11 cellular contexts compared by ENCODE assay signal in the genomic region with DNA sequence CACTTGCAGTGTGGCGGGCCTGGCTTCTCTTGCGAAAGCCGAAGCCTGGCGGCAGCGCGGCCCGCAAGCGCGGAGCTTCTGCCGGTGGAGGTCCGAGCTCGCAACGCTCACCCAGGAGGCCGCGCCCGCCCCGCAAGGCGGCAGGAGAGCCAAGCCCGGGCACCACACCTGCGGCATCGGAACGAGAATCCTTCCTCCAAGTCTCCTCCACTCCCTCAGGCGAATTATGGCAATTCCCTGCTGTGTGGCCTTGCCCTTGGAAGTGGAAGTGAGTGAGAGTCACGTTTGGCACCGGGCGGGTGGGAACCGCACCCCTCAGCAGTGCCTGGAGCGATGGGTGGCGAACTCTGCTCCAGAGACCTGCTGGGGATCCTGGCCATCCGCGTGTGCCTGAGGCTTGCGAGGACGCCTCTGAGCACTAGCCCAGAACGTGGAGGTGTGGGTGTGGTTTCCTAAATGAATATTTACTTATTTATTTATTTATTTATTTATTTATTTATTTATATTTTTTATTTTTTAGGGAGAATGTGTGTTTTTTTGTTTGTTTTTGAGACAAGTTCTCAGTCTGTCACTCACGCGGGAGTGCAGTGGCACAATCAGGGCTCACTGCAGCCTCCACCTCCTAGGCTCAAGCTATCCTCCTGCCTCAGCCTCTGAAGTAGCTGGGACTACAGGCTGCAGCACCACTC.
DNase-seq lines count a peak whose midpoint lies in the region; ATAC-seq, FAIRE-seq and TF ChIP-seq lines count a peak whose summit lies in the region.
"Had no signal": no experiment of that assay in that cellular context is flagged by ENCODE, and none has a peak within 500 bp of the region (broad histone marks: within the 10 kb centered on the region; RNA-seq: fewer than 3 reads in every experiment).

No MANE protein-coding gene starts in this region.

- H3K27me3 ChIP-seq in H1 (replicated peaks in 1 of 4; ENCODE audit: control insufficient read depth in 3 of 4, extremely low read depth in 1 of 4, insufficient read depth in 3 of 4, low read length in 3 of 4) (no peaks in the 10 kb centered on the region), tibial artery (no peaks in the 10 kb centered on the region), Caco-2 (replicated peaks; ENCODE audit: control insufficient read depth, insufficient read depth, low read length) (no peaks in the 10 kb centered on the region)

- H4K20me1 ChIP-seq in H1 (replicated peaks in 1 of 2; ENCODE audit: control insufficient read depth in 1 of 2, insufficient read depth in 2 of 2, low read length in 2 of 2) = no peaks in the 10 kb centered on the region

- WGBS in H1 (ENCODE audit: extremely low coverage in 1 of 2, insufficient coverage in 1 of 2, insufficient read length in 1 of 2, insufficient replicate concordance in 2 of 2, low coverage in 1 of 2, low lambda C conversion rate in 2 of 2, missing lambda C conversion rate in 1 of 2), 2 experiments = 94% methylated on average over 35 of the region's 36 CpGs; no CpG with 5 or more reads in 1 of the 2 experiments

- H2AK5ac ChIP-seq in H1 (ENCODE audit: low read depth, low read length) = no peak overlapping the region

- no peak overlapping the region for H2BK5ac ChIP-seq in H1 (ENCODE audit: low read depth, low read length)

- H3K36me3 ChIP-seq in H1 (ENCODE audit: control insufficient read depth in 2 of 4, insufficient read depth in 4 of 4, low read length in 3 of 4) = no peaks in the 10 kb centered on the region
- no peaks in the 10 kb centered on the region for H3K36me3 ChIP-seq in mucosa of descending colon (ENCODE audit: low read depth)
- no peaks in the 10 kb centered on the region for H3K36me3 ChIP-seq in tibial artery
- no peaks in the 10 kb centered on the region for H3K36me3 ChIP-seq in Caco-2 (ENCODE audit: control insufficient read depth, insufficient read depth, low read length)

- no peaks in the 10 kb centered on the region for H3K23me2 ChIP-seq in H1 (ENCODE audit: low read depth, low read length)

- no peak for TF ChIP-seq POLR2A in H1 (IDR thresholded peaks at IDR 0.05; ENCODE audit: control extremely low read depth in 1 of 2, low read depth in 2 of 2, low read length in 2 of 2)

- H3K9me3 ChIP-seq in H1 (ENCODE audit: insufficient read depth in 2 of 2, low read depth in 1 of 2, low read length in 1 of 2) (no peaks in the 10 kb centered on the region), mucosa of descending colon (no peaks in the 10 kb centered on the region), tibial artery (no peaks in the 10 kb centered on the region), Caco-2 (no peaks in the 10 kb centered on the region)

- peaks cover 0 to 4% (median under 1%) of the 10 kb centered on the region in 4 experiments; a peak in 3 of 7 replicates for H3K4me1 ChIP-seq in H1 (replicated peaks in 1 of 4; ENCODE audit: control insufficient read depth in 3 of 4, insufficient read depth in 4 of 4, low read length in 3 of 4)
- peaks cover 5% of the 10 kb centered on the region for H3K4me1 ChIP-seq in mucosa of descending colon (ENCODE audit: low read depth)
- peaks cover 0 to 19% (median 4%) of the 10 kb centered on the region in 4 donors for H3K4me1 ChIP-seq in tibial artery
- no peaks in the 10 kb centered on the region for H3K4me1 ChIP-seq in Caco-2

- peak; percentile 91 for ATAC-seq in mucosa of descending colon
- ATAC-seq in HG03571 (IDR thresholded peaks at IDR 0.05; ENCODE audit: unreplicated experiment) = no peak
- ATAC-seq in HG03095 (IDR thresholded peaks at IDR 0.05; ENCODE audit: unreplicated experiment) = no peak
- ATAC-seq: T-cell had no signal

- no peak overlapping the region for H2BK12ac ChIP-seq in H1 (ENCODE audit: low read depth, low read length)

- H3K79me1 ChIP-seq in H1 (ENCODE audit: low read depth, low read length) = no peaks in the 10 kb centered on the region

- CTCF ChIA-PET in H1 (lab: Charles Lee; ENCODE audit: partially characterized antibody) = interaction anchor here (1.1 kb wide), 2 partner anchors 10 to 23 kb away, joined by 3 read pairs; no protein-coding TSS in a partner anchor
- CTCF ChIA-PET in Caco-2 (lab: Charles Lee) = no interaction called here

- H2AFZ ChIP-seq in H1 (ENCODE audit: low read length) = peak overlapping the region; percentile 24; the same call in 1 of the 2 replicates

- H2BK120ac ChIP-seq in H1 (replicated peaks; ENCODE audit: low read depth, low read length) = no peak overlapping the region

- H3K4ac ChIP-seq in H1 (replicated peaks; ENCODE audit: insufficient read length, low read depth, low read length) = no peak overlapping the region

- no peak for TF ChIP-seq CTCF in H1 (IDR thresholded peaks at IDR 0.05; ENCODE audit: control extremely low read depth in 1 of 3, insufficient read depth in 1 of 3, low read depth in 1 of 3, low read length in 3 of 3)
- TF ChIP-seq CTCF in mucosa of descending colon (IDR thresholded peaks at IDR 0.05) = no peak
- TF ChIP-seq CTCF in tibial artery (IDR thresholded peaks at IDR 0.05) = no peak
- no peak for TF ChIP-seq CTCF in Caco-2 (IDR thresholded peaks at IDR 0.05; ENCODE audit: insufficient read depth in 1 of 2, low read depth in 1 of 2, low read length in 1 of 2, severe bottlenecking in 1 of 2, unreplicated experiment in 1 of 2)

- no peak overlapping the region for H3K4me2 ChIP-seq in H1 (ENCODE audit: insufficient read depth in 1 of 2, low read depth in 2 of 2, low read length in 2 of 2)

- H3K27ac Mint-ChIP-seq in Caco-2 (ENCODE audit: unreplicated experiment) = no peak overlapping the region
- H3K27ac Mint-ChIP-seq: activated T-cell treated with anti-CD3 and anti-CD28 coated beads, Interleukin-2, amount 50 U/mL, for 24 hours; T-cell had no signal

- POLR2A ChIA-PET in H1 (lab: Charles Lee; ENCODE audit: partially characterized antibody) = no interaction called here
- POLR2A ChIA-PET in Caco-2 (lab: Charles Lee) = no interaction called here

- peak; percentile 42 for DNase-seq in NCI-H2227 (lab: John Stamatoyannopoulos, UW; ENCODE audit: unreplicated experiment)
- no peak for DNase-seq in NCI-H2227 treated with DMSO at 0.1 percent for 48 hours (lab: John Stamatoyannopoulos, UW)
- DNase-seq in H1 (ENCODE audit: low read depth in 1 of 2, low spot score in 2 of 2) = no peak
- DNase-seq in mucosa of descending colon = peak; percentile 73 to 81 (median 76)
- no peak for DNase-seq in tibial artery
- no peak for DNase-seq in Caco-2
- DNase-seq: activated T-cell treated with anti-CD3 and anti-CD28 coated beads, Interleukin-2, amount 50 U/mL, for 24 hours had no signal

- H2BK15ac ChIP-seq in H1 (ENCODE audit: low read length) = peak overlapping the region; percentile 40; the same call in 1 of the 2 replicates

- H3K36me3 Mint-ChIP-seq in Caco-2 (ENCODE audit: insufficient read depth, unreplicated experiment) = no peaks in the 10 kb centered on the region
- H3K36me3 Mint-ChIP-seq: T-cell had no signal

- H2BK20ac ChIP-seq in H1 (ENCODE audit: low read length) = no peak overlapping the region

- H3K27ac ChIP-seq in H1 (ENCODE audit: low read depth, low read length) = no peak overlapping the region
- no peak overlapping the region for H3K27ac ChIP-seq in tibial artery
- H3K27ac ChIP-seq: 22Rv1 had no signal

- H3K18ac ChIP-seq in H1 (ENCODE audit: extremely low read depth, low read length) = no peak overlapping the region

- H3K27me3 Mint-ChIP-seq in Caco-2 (ENCODE audit: insufficient read depth, unreplicated experiment) = no peaks in the 10 kb centered on the region

- no peak for FAIRE-seq in H1 (lab: Jason Lieb, UNC)

- no peak overlapping the region for H3K14ac ChIP-seq in H1 (ENCODE audit: insufficient read length)

- no peak overlapping the region for H3K23ac ChIP-seq in H1 (ENCODE audit: insufficient read length)

- H3K4me3 ChIP-seq in H1 (ENCODE audit: extremely low read depth in 1 of 4, insufficient read depth in 2 of 4, low read depth in 3 of 4, low read length in 4 of 4) (no peak overlapping the region), mucosa of descending colon (no peak overlapping the region), tibial artery (peak overlapping the region; percentile 42 to 53), Caco-2 (ENCODE audit: low read depth, low read length) (no peak overlapping the region)

- no peak overlapping the region for H3K9ac ChIP-seq in H1 (replicated peaks in 1 of 4; ENCODE audit: extremely low read depth in 1 of 4, low read depth in 3 of 4, low read length in 3 of 4)

- no peak overlapping the region for H3K4me3 Mint-ChIP-seq in Caco-2 (ENCODE audit: unreplicated experiment)
- H3K4me3 Mint-ChIP-seq: activated T-cell treated with anti-CD3 and anti-CD28 coated beads, Interleukin-2, amount 50 U/mL, for 24 hours; T-cell had no signal

- BruUV-seq in Caco-2 (replicated peaks; lab: Mats Ljungman, UMichigan) = no TSS peak

- no peak overlapping the region for H4K5ac ChIP-seq in H1 (ENCODE audit: insufficient read length, low read depth, low read length)

- H3K4me1 Mint-ChIP-seq in Caco-2 (ENCODE audit: low read depth, unreplicated experiment) = no peaks in the 10 kb centered on the region

- H3K79me2 ChIP-seq in H1 (ENCODE audit: control insufficient read depth in 1 of 2, insufficient read depth in 2 of 2, low read length in 2 of 2) = no peaks in the 10 kb centered on the region

- H3K56ac ChIP-seq in H1 (replicated peaks; ENCODE audit: insufficient read length, low read depth, low read length) = no peak overlapping the region

- TF ChIP-seq EP300 in H1 (IDR thresholded peaks at IDR 0.05; ENCODE audit: borderline replicate concordance in 1 of 2, low read depth in 2 of 2, low read length in 2 of 2) = no peak

- no peak overlapping the region; the same call in 1 of the 2 replicates for H4K8ac ChIP-seq in H1 (ENCODE audit: extremely low read depth, insufficient read depth, low read length)

- H4K91ac ChIP-seq in H1 (replicated peaks; ENCODE audit: insufficient read length, low read length) = no peak overlapping the region

- no peaks in the 10 kb centered on the region for H3K9me3 Mint-ChIP-seq in Caco-2 (ENCODE audit: unreplicated experiment)
- H3K9me3 Mint-ChIP-seq: activated T-cell treated with anti-CD3 and anti-CD28 coated beads, Interleukin-2, amount 50 U/mL, for 24 hours; T-cell had no signal

- no peak for TF ChIP-seq RAD21 in H1 (IDR thresholded peaks at IDR 0.05 in 1 of 2, conservative IDR thresholded peaks at IDR 0.05 in 1 of 2; ENCODE audit: low read depth in 2 of 2, low read length in 2 of 2)

- intact Hi-C loops in mucosa of descending colon (cut with DNase I, micrococcal nuclease) (no loop called here), tibial artery (cut with DNase I; ENCODE audit: low total_unique reads) (no loop called here), Caco-2 (cut with micrococcal nuclease; ENCODE audit: unreplicated experiment) (no loop called here)

TF ChIP-seq in H1, 55 proteins besides CTCF, POLR2A, EP300 and RAD21 (continues in another document):
- TF ChIP-seq, protein P1, sequence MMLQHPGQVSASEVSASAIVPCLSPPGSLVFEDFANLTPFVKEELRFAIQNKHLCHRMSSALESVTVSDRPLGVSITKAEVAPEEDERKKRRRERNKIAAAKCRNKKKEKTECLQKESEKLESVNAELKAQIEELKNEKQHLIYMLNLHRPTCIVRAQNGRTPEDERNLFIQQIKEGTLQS (IDR thresholded peaks at IDR 0.05; ENCODE audit: insufficient read depth, low read depth, low read length) = no peak
- TF ChIP-seq RXRA (IDR thresholded peaks at IDR 0.05; ENCODE audit: insufficient read depth, low read depth, low read length) (no peak), TCF12 (IDR thresholded peaks at IDR 0.05; ENCODE audit: low read depth, low read length) (no peak), KDM5A (IDR thresholded peaks at IDR 0.05; ENCODE audit: low read length) (no peak)

Comparison
In these comparisons a context has a peak if more than half of its experiments do, and no peak if none do; other contexts are left out.
1. DNase-seq: peak in NCI-H2227 (single experiment) and mucosa of descending colon (3 of 3); none in NCI-H2227 treated with DMSO at 0.1 percent for 48 hours (single experiment), H1 (0 of 2), tibial artery (0 of 2) and Caco-2 (0 of 2).
2. H3K4me3 ChIP-seq: peak in tibial artery (2 of 2); none in H1 (0 of 4), mucosa of descending colon (single experiment) and Caco-2 (single experiment).